Comparison of ENCODE assay signal across 11 cellular contexts in the genomic region with DNA sequence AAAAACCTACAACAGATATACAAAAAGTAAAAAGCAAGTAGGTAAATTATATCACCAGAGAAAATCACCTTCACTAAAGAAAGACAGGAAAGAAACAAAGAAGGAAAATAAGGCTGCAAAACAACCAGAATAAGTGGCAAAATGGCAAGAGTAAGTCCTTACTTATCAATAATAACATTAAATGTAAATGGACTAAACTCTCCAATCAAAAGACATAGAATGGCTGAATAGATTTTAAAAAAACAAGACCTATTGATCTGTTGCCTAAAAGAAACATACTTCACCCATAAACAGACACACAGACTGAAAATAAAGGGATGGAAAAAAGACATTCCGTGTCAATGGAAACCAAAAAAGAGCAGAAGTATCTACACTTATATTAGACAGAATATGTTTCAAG.
"Had no signal": no experiment of that assay in that cellular context is flagged by ENCODE, and none has a peak within 500 bp of the region (broad histone marks: within the 10 kb centered on the region; RNA-seq: fewer than 3 reads in every experiment).

No MANE protein-coding gene starts in this region.

- H3K9me3 ChIP-seq: HAP-1 had no signal

- H3K4me1 ChIP-seq: HAP-1 had no signal

- ATAC-seq: GM23338, HCT116 had no signal

- H2AFZ ChIP-seq: GM23248, GM23338 had no signal

- H3K4me3 ChIP-seq: GM23248, GM23338, HAP-1 had no signal

- DNase-seq: GM23248, GOT3, H7, H9, HCEC 1CT, HFFc6 had no signal

- H3K9ac ChIP-seq: GM23248 had no signal

- H3K36me3 ChIP-seq: HAP-1 had no signal

- H3K27ac ChIP-seq: GM23248 had no signal

- H3K4me2 ChIP-seq: GM23338 had no signal

- FAIRE-seq: H1, H54 had no signal
